8 cellular contexts compared by ENCODE assay signal in the genomic region with DNA sequence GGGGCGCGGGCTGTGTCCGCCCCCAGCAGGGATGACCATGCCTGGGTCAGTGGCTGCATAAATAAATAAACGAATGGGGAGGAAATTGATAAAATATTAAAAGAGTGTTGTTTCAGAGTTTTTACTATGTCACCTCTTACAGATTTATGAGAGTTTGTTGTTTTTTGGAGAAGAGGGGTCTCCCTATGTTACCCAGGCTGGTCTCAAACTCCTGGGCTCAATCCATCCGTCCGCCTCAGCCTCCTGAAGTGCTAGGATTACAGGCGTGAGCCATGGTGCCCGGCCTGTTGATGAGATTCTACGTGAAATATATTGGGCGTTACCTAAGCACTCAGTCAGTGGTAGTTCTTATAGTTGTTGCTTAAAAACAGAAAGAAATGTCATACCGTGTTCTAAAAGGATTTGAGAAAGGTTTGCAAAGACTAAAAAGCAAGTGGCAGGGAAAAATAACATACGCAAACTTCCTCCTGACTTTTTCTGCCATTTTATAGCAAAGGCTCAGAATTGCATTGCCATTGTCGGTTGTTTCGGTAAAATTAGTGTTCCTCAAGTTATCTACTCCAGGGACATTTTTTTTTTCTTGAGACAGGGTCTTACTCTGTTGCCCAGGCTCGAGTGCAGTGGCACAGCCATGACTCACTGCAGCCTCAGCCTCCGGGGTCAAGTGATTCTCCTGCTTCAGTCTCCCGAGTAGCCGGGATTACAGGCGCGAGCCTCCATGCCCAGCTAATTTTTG. TPM values are rescaled to one million over a fixed set of nuclear protein-coding genes. Genes with fewer than 3 reads are reported as not detected.
DNase-seq lines count a peak whose midpoint lies in the region; ATAC-seq, FAIRE-seq and TF ChIP-seq lines count a peak whose summit lies in the region.

No MANE protein-coding gene starts in this region.

- DNase-seq in DND-41 (peak; percentile 21), NB4 (ENCODE audit: low read depth) (peak; percentile 53), retina (no peak), frontal cortex (ENCODE audit: low spot score in 2 of 2) (no peak)
- DNase-seq in effector memory CD4-positive, alpha-beta T cell: no peak

- peaks cover 10% of the 10 kb centered on the region for H3K79me2 ChIP-seq in DND-41 (ENCODE audit: insufficient read depth, low read length)

- H3K4me3 ChIP-seq in DND-41 (ENCODE audit: low read depth in 1 of 2, low read length in 2 of 2) (peak overlapping the region; percentile 57 to 65), NB4 (ENCODE audit: low read depth, low read length) (peak overlapping the region; percentile 94), neuron (ENCODE audit: low read length) (peak overlapping the region; percentile 74)
- peak overlapping the region; percentile 54 for H3K4me3 ChIP-seq in effector memory CD4-positive, alpha-beta T cell (ENCODE audit: insufficient read depth, low read depth, low read length, poor library complexity, severe bottlenecking)

- no peak for TF ChIP-seq POLR2A in NB4 (IDR thresholded peaks at IDR 0.05; ENCODE audit: extremely low read depth, insufficient read length)

- FAIRE-seq in frontal cortex (lab: Jason Lieb, UNC): no peak

- peaks cover 19% of the 10 kb centered on the region for H3K4me1 ChIP-seq in DND-41 (ENCODE audit: insufficient read depth, low read length)
- peaks cover 10% of the 10 kb centered on the region for H3K4me1 ChIP-seq in effector memory CD4-positive, alpha-beta T cell (ENCODE audit: control insufficient read depth, insufficient read depth, low read length, poor library complexity, severe bottlenecking)
- peaks cover 4% of the 10 kb centered on the region for H3K4me1 ChIP-seq in neuron (ENCODE audit: insufficient read depth, low read length)

- ATAC-seq in DND-41 (ENCODE audit: insufficient read depth, low read depth): no peak
- ATAC-seq in GM18517 (IDR thresholded peaks at IDR 0.05; ENCODE audit: unreplicated experiment): no peak
- ATAC-seq in GM18858 (IDR thresholded peaks at IDR 0.05; ENCODE audit: unreplicated experiment): no peak

- no peaks in the 10 kb centered on the region for H4K20me1 ChIP-seq in DND-41 (ENCODE audit: insufficient read depth, low read length)

- no peaks in the 10 kb centered on the region for H3K27me3 ChIP-seq in DND-41 (ENCODE audit: insufficient read depth, low read length, poor library complexity)
- H3K27me3 ChIP-seq in effector memory CD4-positive, alpha-beta T cell (replicated peaks; ENCODE audit: control insufficient read depth, insufficient read depth, low read length, poor library complexity, severe bottlenecking): no peaks in the 10 kb centered on the region
- no peaks in the 10 kb centered on the region for H3K27me3 ChIP-seq in neuron (ENCODE audit: insufficient read depth, low read length)

- H3K36me3 ChIP-seq in DND-41 (ENCODE audit: insufficient read depth, low read length) (no peaks in the 10 kb centered on the region), neuron (ENCODE audit: insufficient read depth, low read length) (no peaks in the 10 kb centered on the region)
- no peaks in the 10 kb centered on the region for H3K36me3 ChIP-seq in effector memory CD4-positive, alpha-beta T cell (ENCODE audit: control insufficient read depth, insufficient read depth, low read length)

- H3K9ac ChIP-seq in DND-41 (ENCODE audit: low read depth, low read length): peak overlapping the region; percentile 87

- TF ChIP-seq CTCF in DND-41 (IDR thresholded peaks at IDR 0.05; ENCODE audit: borderline replicate concordance, extremely low read depth, low read length, poor library complexity, severe bottlenecking) (no peak), NB4 (IDR thresholded peaks at IDR 0.05; ENCODE audit: low read depth, low read length) (no peak)

- peak overlapping the region; percentile 92 for H3K27ac ChIP-seq in DND-41 (ENCODE audit: low read length)
- peak overlapping the region; percentile 75 for H3K27ac ChIP-seq in effector memory CD4-positive, alpha-beta T cell (ENCODE audit: insufficient read depth, low read length, poor library complexity, severe bottlenecking)

- no peaks in the 10 kb centered on the region for H3K9me3 ChIP-seq in DND-41 (ENCODE audit: insufficient read depth, low read length, severe bottlenecking)
- no peaks in the 10 kb centered on the region for H3K9me3 ChIP-seq in effector memory CD4-positive, alpha-beta T cell (ENCODE audit: control insufficient read depth, low read length)
- peaks cover 2% of the 10 kb centered on the region for H3K9me3 ChIP-seq in neuron (ENCODE audit: low read length)

- H3K4me2 ChIP-seq in DND-41 (ENCODE audit: insufficient read depth, low read length): peak overlapping the region; percentile 92

- H2AFZ ChIP-seq in DND-41 (ENCODE audit: low read depth, low read length): peak overlapping the region; percentile 75
- peak overlapping the region; percentile 44 for H2AFZ ChIP-seq in neuron (ENCODE audit: low read depth, low read length)

RNA-seq across cellular contexts. Expression of a gene that starts 39.5 kb away (rescaled TPM):
- total RNA-seq in frontal cortex: 17.5 TPM

Comparison
In these comparisons a context has a peak if more than half of its experiments do, and no peak if none do; other contexts are left out.
1. DNase-seq: peak in DND-41 (single experiment) and NB4 (single experiment); none in effector memory CD4-positive, alpha-beta T cell (0 of 3), retina (single experiment) and frontal cortex (0 of 2).
2. Peak in every context shown above with its lines, with median percentiles within 50 percentile points of each other: H3K4me3 ChIP-seq.